1 cellular context compared by ENCODE assay signal in genomic region chr1:167718926-167719691, GRCh38.
TF ChIP-seq lines count a peak whose summit lies in the region.

No MANE protein-coding gene starts in this region.

TF ChIP-seq in H1, 55 proteins besides CTCF, POLR2A, EP300 and RAD21 (continued from another document):
- TF ChIP-seq USF2 (IDR thresholded peaks at IDR 0.05; ENCODE audit: low read length) (no peak), SIRT6 (IDR thresholded peaks at IDR 0.05; ENCODE audit: low read length) (no peak), TBP (IDR thresholded peaks at IDR 0.05; ENCODE audit: low read depth, low read length) (no peak), CREB1 (IDR thresholded peaks at IDR 0.05) (no peak), JUND (IDR thresholded peaks at IDR 0.05; ENCODE audit: low read length) (no peak), HDAC6 (IDR thresholded peaks at IDR 0.05; ENCODE audit: low read depth, low read length) (no peak), E2F6 (IDR thresholded peaks at IDR 0.05) (no peak), GABPA (IDR thresholded peaks at IDR 0.05; ENCODE audit: borderline replicate concordance, insufficient read depth, low read length) (no peak), RXRA (IDR thresholded peaks at IDR 0.05; ENCODE audit: insufficient read depth, low read depth, low read length) (no peak), EZH2 (IDR thresholded peaks at IDR 0.05; ENCODE audit: low read depth, low read length, severe bottlenecking) (no peak), CHD1 (IDR thresholded peaks at IDR 0.05; ENCODE audit: low read depth, low read length) (no peak), ASH2L (IDR thresholded peaks at IDR 0.05; ENCODE audit: low read length) (no peak), CBX5 (IDR thresholded peaks at IDR 0.05; ENCODE audit: low read depth, low read length) (no peak), TCF12 (IDR thresholded peaks at IDR 0.05; ENCODE audit: low read depth, low read length) (no peak)
- TF ChIP-seq, protein P1, sequence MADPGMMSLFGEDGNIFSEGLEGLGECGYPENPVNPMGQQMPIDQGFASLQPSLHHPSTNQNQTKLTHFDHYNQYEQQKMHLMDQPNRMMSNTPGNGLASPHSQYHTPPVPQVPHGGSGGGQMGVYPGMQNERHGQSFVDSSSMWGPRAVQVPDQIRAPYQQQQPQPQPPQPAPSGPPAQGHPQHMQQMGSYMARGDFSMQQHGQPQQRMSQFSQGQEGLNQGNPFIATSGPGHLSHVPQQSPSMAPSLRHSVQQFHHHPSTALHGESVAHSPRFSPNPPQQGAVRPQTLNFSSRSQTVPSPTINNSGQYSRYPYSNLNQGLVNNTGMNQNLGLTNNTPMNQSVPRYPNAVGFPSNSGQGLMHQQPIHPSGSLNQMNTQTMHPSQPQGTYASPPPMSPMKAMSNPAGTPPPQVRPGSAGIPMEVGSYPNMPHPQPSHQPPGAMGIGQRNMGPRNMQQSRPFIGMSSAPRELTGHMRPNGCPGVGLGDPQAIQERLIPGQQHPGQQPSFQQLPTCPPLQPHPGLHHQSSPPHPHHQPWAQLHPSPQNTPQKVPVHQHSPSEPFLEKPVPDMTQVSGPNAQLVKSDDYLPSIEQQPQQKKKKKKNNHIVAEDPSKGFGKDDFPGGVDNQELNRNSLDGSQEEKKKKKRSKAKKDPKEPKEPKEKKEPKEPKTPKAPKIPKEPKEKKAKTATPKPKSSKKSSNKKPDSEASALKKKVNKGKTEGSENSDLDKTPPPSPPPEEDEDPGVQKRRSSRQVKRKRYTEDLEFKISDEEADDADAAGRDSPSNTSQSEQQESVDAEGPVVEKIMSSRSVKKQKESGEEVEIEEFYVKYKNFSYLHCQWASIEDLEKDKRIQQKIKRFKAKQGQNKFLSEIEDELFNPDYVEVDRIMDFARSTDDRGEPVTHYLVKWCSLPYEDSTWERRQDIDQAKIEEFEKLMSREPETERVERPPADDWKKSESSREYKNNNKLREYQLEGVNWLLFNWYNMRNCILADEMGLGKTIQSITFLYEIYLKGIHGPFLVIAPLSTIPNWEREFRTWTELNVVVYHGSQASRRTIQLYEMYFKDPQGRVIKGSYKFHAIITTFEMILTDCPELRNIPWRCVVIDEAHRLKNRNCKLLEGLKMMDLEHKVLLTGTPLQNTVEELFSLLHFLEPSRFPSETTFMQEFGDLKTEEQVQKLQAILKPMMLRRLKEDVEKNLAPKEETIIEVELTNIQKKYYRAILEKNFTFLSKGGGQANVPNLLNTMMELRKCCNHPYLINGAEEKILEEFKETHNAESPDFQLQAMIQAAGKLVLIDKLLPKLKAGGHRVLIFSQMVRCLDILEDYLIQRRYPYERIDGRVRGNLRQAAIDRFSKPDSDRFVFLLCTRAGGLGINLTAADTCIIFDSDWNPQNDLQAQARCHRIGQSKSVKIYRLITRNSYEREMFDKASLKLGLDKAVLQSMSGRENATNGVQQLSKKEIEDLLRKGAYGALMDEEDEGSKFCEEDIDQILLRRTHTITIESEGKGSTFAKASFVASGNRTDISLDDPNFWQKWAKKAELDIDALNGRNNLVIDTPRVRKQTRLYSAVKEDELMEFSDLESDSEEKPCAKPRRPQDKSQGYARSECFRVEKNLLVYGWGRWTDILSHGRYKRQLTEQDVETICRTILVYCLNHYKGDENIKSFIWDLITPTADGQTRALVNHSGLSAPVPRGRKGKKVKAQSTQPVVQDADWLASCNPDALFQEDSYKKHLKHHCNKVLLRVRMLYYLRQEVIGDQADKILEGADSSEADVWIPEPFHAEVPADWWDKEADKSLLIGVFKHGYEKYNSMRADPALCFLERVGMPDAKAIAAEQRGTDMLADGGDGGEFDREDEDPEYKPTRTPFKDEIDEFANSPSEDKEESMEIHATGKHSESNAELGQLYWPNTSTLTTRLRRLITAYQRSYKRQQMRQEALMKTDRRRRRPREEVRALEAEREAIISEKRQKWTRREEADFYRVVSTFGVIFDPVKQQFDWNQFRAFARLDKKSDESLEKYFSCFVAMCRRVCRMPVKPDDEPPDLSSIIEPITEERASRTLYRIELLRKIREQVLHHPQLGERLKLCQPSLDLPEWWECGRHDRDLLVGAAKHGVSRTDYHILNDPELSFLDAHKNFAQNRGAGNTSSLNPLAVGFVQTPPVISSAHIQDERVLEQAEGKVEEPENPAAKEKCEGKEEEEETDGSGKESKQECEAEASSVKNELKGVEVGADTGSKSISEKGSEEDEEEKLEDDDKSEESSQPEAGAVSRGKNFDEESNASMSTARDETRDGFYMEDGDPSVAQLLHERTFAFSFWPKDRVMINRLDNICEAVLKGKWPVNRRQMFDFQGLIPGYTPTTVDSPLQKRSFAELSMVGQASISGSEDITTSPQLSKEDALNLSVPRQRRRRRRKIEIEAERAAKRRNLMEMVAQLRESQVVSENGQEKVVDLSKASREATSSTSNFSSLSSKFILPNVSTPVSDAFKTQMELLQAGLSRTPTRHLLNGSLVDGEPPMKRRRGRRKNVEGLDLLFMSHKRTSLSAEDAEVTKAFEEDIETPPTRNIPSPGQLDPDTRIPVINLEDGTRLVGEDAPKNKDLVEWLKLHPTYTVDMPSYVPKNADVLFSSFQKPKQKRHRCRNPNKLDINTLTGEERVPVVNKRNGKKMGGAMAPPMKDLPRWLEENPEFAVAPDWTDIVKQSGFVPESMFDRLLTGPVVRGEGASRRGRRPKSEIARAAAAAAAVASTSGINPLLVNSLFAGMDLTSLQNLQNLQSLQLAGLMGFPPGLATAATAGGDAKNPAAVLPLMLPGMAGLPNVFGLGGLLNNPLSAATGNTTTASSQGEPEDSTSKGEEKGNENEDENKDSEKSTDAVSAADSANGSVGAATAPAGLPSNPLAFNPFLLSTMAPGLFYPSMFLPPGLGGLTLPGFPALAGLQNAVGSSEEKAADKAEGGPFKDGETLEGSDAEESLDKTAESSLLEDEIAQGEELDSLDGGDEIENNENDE (IDR thresholded peaks at IDR 0.05; ENCODE audit: insufficient replicate concordance, low read length) = no peak
